In genomic region chr19:2199215-2199614, GRCh38 we compare ENCODE assay signal across 1 cellular context.
TF ChIP-seq lines count a peak whose summit lies in the region.

No MANE protein-coding gene starts in this region.

TF ChIP-seq in WTC11, 78 proteins besides CTCF, POLR2A, EP300 and RAD21 (continued from another document):
- TF ChIP-seq CDX4 (CRISPR knock-in tag; IDR thresholded peaks at IDR 0.05; ENCODE audit: borderline replicate concordance): no peak
- no peak for TF ChIP-seq ESRRA (CRISPR knock-in tag; IDR thresholded peaks at IDR 0.05; ENCODE audit: borderline replicate concordance)
- TF ChIP-seq TCF7 (CRISPR knock-in tag; IDR thresholded peaks at IDR 0.05; ENCODE audit: low read depth): no peak
- TF ChIP-seq TEAD4 (CRISPR knock-in tag; IDR thresholded peaks at IDR 0.05): no peak
